Comparison of ENCODE assay signal across 8 cellular contexts in genomic region chr11:19905280-19905853, GRCh38.
DNase-seq lines count a peak whose midpoint lies in the region; ATAC-seq and TF ChIP-seq lines count a peak whose summit lies in the region.

No MANE protein-coding gene starts in this region.

- no peak overlapping the region for H3K4me3 ChIP-seq in body of pancreas

- H3K4me3 Mint-ChIP-seq in effector memory CD8-positive, alpha-beta T cell, result no peak overlapping the region

- peak; percentile 15 for DNase-seq in GM10266 (ENCODE audit: extremely low spot score)
- peak; percentile 25 for DNase-seq in NCI-H1694 treated with DMSO at 0.1 percent for 48 hours (lab: John Stamatoyannopoulos, UW)
- DNase-seq in body of pancreas, result no peak
- no peak for DNase-seq in left colon
- no peak for DNase-seq in effector memory CD8-positive, alpha-beta T cell

- WGBS in body of pancreas, 2 donors, result 4 to 6% methylated on average over 2 of the region's 2 CpGs

- no peaks in the 10 kb centered on the region for H3K4me1 Mint-ChIP-seq in effector memory CD8-positive, alpha-beta T cell (ENCODE audit: low read depth in 2 of 2)

- TF ChIP-seq CTCF in GM10266 (IDR thresholded peaks at IDR 0.05; ENCODE audit: control insufficient read depth, insufficient read depth, low read depth, missing control alignments), result peak; percentile 26
- TF ChIP-seq CTCF in body of pancreas (IDR thresholded peaks at IDR 0.05), result peak; percentile 15 to 70 (median 65)

- no peaks in the 10 kb centered on the region for H3K27me3 ChIP-seq in body of pancreas

- TF ChIP-seq POLR2A in body of pancreas (IDR thresholded peaks at IDR 0.05), result no peak

- no peaks in the 10 kb centered on the region for H3K9me3 ChIP-seq in body of pancreas

- peaks cover 16% of the 10 kb centered on the region for H3K4me1 ChIP-seq in body of pancreas

- no peaks in the 10 kb centered on the region for H3K27me3 Mint-ChIP-seq in effector memory CD8-positive, alpha-beta T cell

- no peaks in the 10 kb centered on the region for H3K36me3 ChIP-seq in body of pancreas (replicated peaks in 1 of 2; ENCODE audit: insufficient read depth in 1 of 2, low read depth in 2 of 2)

- ATAC-seq in body of pancreas, result peak; percentile 70
- peak; percentile 61 for ATAC-seq in left colon
- no peak for ATAC-seq in effector memory CD8-positive, alpha-beta T cell (replicated peaks)
- no peak for ATAC-seq in GM18867 (IDR thresholded peaks at IDR 0.05; ENCODE audit: unreplicated experiment)
- ATAC-seq in HG02884 (IDR thresholded peaks at IDR 0.05; ENCODE audit: unreplicated experiment), result no peak
- no peak for ATAC-seq in GM19351 (IDR thresholded peaks at IDR 0.05; ENCODE audit: unreplicated experiment)

- H3K27ac Mint-ChIP-seq in effector memory CD8-positive, alpha-beta T cell, result no peak overlapping the region

- no peaks in the 10 kb centered on the region for H3K36me3 Mint-ChIP-seq in effector memory CD8-positive, alpha-beta T cell (ENCODE audit: insufficient read depth)

- no peaks in the 10 kb centered on the region for H3K9me3 Mint-ChIP-seq in effector memory CD8-positive, alpha-beta T cell

- intact Hi-C loops in body of pancreas (cut with DNase I) (no loop called here), left colon (cut with DNase I, micrococcal nuclease) (loop anchor here (10.0 kb wide), 2 partner anchors 161 to 341 kb away; no protein-coding TSS in a partner anchor)

- H3K27ac ChIP-seq in body of pancreas, result no peak overlapping the region

Comparison
In these comparisons a context has a peak if more than half of its experiments do, and no peak if none do; other contexts are left out.
1. DNase-seq: peak in GM10266 (single experiment) and NCI-H1694 treated with DMSO at 0.1 percent for 48 hours (single experiment); none in body of pancreas (0 of 4), left colon (0 of 2) and effector memory CD8-positive, alpha-beta T cell (0 of 3).
2. ATAC-seq: peak in body of pancreas (single experiment) and left colon (single experiment); none in effector memory CD8-positive, alpha-beta T cell (single experiment), GM18867 (single experiment), HG02884 (single experiment) and GM19351 (single experiment).